ENCODE assay signal across 13 cellular contexts in the genomic region with DNA sequence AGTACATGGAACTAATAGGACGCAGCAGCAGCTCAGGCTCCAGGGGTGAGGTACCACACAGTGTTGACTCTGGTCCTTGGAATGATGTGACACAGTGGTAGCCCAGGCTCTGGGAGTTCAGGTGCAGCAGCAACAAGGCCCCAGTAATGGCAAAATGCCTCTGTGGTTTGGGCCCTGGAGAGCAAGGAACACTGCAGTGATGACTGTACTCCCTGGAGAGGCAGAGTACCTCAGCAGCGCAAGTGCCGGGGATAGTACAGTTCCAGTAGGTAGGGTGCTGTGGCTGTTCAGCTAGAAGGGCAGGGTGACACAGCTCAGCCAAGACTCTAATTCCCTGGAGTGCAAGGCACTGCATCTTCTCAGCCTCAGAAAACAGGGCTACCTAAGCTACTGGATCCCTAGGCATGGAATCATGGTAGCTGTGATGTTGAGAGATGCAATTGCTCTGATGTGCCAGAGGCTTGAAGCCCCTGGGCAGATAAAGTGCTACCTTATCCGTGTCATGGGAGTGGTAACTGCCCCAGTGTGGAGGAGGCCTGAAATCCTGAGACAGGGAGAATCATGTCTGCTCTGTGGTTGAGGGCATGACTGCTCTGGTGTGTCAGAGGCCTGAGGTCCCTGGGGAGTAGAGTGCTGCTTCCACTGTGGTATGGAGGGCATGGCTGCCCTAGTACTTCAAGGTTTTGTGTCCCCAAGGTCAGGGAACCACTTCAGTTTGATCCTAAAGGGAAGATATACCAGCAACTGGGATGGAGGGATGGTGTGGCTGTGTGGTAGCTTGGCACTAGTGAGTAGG. TPM values are rescaled to one million over a fixed set of nuclear protein-coding genes. Genes with fewer than 3 reads are reported as not detected.
DNase-seq lines count a peak whose midpoint lies in the region; ATAC-seq and TF ChIP-seq lines count a peak whose summit lies in the region.
"Had no signal": no experiment of that assay in that cellular context is flagged by ENCODE, and none has a peak within 500 bp of the region (broad histone marks: within the 10 kb centered on the region; RNA-seq: fewer than 3 reads in every experiment).

No MANE protein-coding gene starts in this region.

- in situ Hi-C loops in KBM-7 (cut with MboI; ENCODE audit: low pct_unique_long_range_greater_than_20kb, low sequenced_read_pairs) = no loop called here

- H2AFZ ChIP-seq in osteoblast (ENCODE audit: low read length) = peak overlapping the region; percentile 17

- POLR2A ChIA-PET in activated B cell treated with CpG ODN at 0.5 μM for 24 hours (lab: Charles Lee) (no interaction called here), GM10248 (lab: Yijun Ruan, JAX) (no interaction called here)

- no peaks in the 10 kb centered on the region for H3K36me3 Mint-ChIP-seq in activated B cell treated with CpG ODN at 0.5 μM for 24 hours (ENCODE audit: low read depth)
- H3K36me3 Mint-ChIP-seq: immature natural killer cell had no signal

- H3K4me3 ChIP-seq in osteoblast (ENCODE audit: insufficient read depth, low read length) (no peak overlapping the region), WERI-Rb-1 (ENCODE audit: low read depth, low read length) (no peak overlapping the region)
- H3K4me3 ChIP-seq: cardiac muscle cell had no signal

- ATAC-seq in GM18861 (IDR thresholded peaks at IDR 0.05; ENCODE audit: unreplicated experiment) (peak; percentile 97), HG02981 (IDR thresholded peaks at IDR 0.05; ENCODE audit: unreplicated experiment) (peak; percentile 77), activated B cell treated with CpG ODN at 0.5 μM for 24 hours (ENCODE audit: low read depth) (peak; percentile 52)

- no peaks in the 10 kb centered on the region for H4K20me1 ChIP-seq in osteoblast (ENCODE audit: insufficient read depth, low read length)

- no peaks in the 10 kb centered on the region for H3K9me3 ChIP-seq in osteoblast (ENCODE audit: low read depth, low read length)
- H3K9me3 ChIP-seq in WERI-Rb-1 (ENCODE audit: severe bottlenecking) = no peaks in the 10 kb centered on the region

- intact Hi-C loops in activated B cell treated with CpG ODN at 0.5 μM for 24 hours (cut with micrococcal nuclease) = loop anchor here (1.0 kb wide), 1 partner anchor 128 kb away; no protein-coding TSS in a partner anchor

- no peaks in the 10 kb centered on the region for H3K36me3 ChIP-seq in osteoblast (ENCODE audit: insufficient read depth, low read length)
- no peaks in the 10 kb centered on the region for H3K36me3 ChIP-seq in WERI-Rb-1
- H3K36me3 ChIP-seq: cardiac muscle cell had no signal

- no peak overlapping the region for H3K4me3 Mint-ChIP-seq in activated B cell treated with CpG ODN at 0.5 μM for 24 hours
- H3K4me3 Mint-ChIP-seq: immature natural killer cell had no signal

- no peak for DNase-seq in activated B cell treated with CpG ODN at 0.5 μM for 24 hours
- peak; percentile 76 for DNase-seq in osteoblast (ENCODE audit: insufficient read length, low spot score, missing footprints)
- no peak for DNase-seq in GM10248 (ENCODE audit: extremely low spot score)
- no peak for DNase-seq in WERI-Rb-1
- no peak for DNase-seq in activated T-cell treated with anti-CD3 and anti-CD28 coated beads, Interleukin-2, amount 50 U/mL, for 1 hour
- no peak for DNase-seq in KBM-7
- DNase-seq: immature natural killer cell, MV-4-11, NCI-H510A treated with DMSO at 0.1 percent for 48 hours had no signal

- peak overlapping the region; percentile 42 for H3K4me2 ChIP-seq in osteoblast (ENCODE audit: insufficient read depth, low read length)

- CTCF ChIA-PET in activated B cell treated with CpG ODN at 0.5 μM for 24 hours (lab: Charles Lee) = no interaction called here
- CTCF ChIA-PET in GM10248 (lab: Yijun Ruan, JAX) = interaction anchor here (1.0 kb wide), 1 partner anchor 20 kb away, joined by 4 read pairs; no protein-coding TSS in a partner anchor

- H3K27ac Mint-ChIP-seq in activated B cell treated with CpG ODN at 0.5 μM for 24 hours = no peak overlapping the region
- H3K27ac Mint-ChIP-seq: immature natural killer cell had no signal

- H3K27ac ChIP-seq in osteoblast (ENCODE audit: low read depth, low read length) (peak overlapping the region; percentile 67), WERI-Rb-1 (no peak overlapping the region)
- H3K27ac ChIP-seq: cardiac muscle cell, VCaP had no signal

- H3K4me1 Mint-ChIP-seq in activated B cell treated with CpG ODN at 0.5 μM for 24 hours = peaks cover 5% of the 10 kb centered on the region
- H3K4me1 Mint-ChIP-seq: immature natural killer cell had no signal

- H3K27me3 Mint-ChIP-seq in activated B cell treated with CpG ODN at 0.5 μM for 24 hours = peaks cover 42% of the 10 kb centered on the region

- H3K79me2 ChIP-seq in osteoblast (ENCODE audit: insufficient read depth, low read length) = no peaks in the 10 kb centered on the region

- H3K9me3 Mint-ChIP-seq in activated B cell treated with CpG ODN at 0.5 μM for 24 hours = peaks cover 3% of the 10 kb centered on the region

- peaks cover 44% of the 10 kb centered on the region for H3K4me1 ChIP-seq in osteoblast (ENCODE audit: insufficient read depth, low read length)

- H3K27me3 ChIP-seq in osteoblast (ENCODE audit: insufficient read depth, low read length) = no peaks in the 10 kb centered on the region
- H3K27me3 ChIP-seq in WERI-Rb-1 (ENCODE audit: insufficient read depth, low read depth, severe bottlenecking) = no peaks in the 10 kb centered on the region
- H3K27me3 ChIP-seq: cardiac muscle cell had no signal

- TF ChIP-seq CTCF in activated B cell treated with CpG ODN at 0.5 μM for 24 hours (IDR thresholded peaks at IDR 0.05) (no peak), osteoblast (IDR thresholded peaks at IDR 0.05; ENCODE audit: extremely low read depth, low read depth, low read length) (no peak), GM10248 (IDR thresholded peaks at IDR 0.05; ENCODE audit: control extremely low read depth, extremely low read depth, low read depth, missing control alignments) (no peak), WERI-Rb-1 (IDR thresholded peaks at IDR 0.05; ENCODE audit: low read depth, low read length) (no peak)

RNA-seq across cellular contexts. Expression of gene AREG, which starts 55.2 kb away (rescaled TPM):
- 2.1 and 2.2 TPM in 2 replicates for total RNA-seq in activated B cell treated with CpG ODN at 0.5 μM for 24 hours
- under 0.01 and 0.36 TPM in 2 replicates for total RNA-seq in osteoblast
- total RNA-seq: cardiac muscle cell had no signal
